ENCODE assay signal across 16 cellular contexts in genomic region chr2:173043897-173044472, GRCh38.
"Had no signal": no experiment of that assay in that cellular context is flagged by ENCODE, and none has a peak within 500 bp of the region (broad histone marks: within the 10 kb centered on the region; RNA-seq: fewer than 3 reads in every experiment).

No MANE protein-coding gene starts in this region.

- H3K9me3 Mint-ChIP-seq: activated CD4-positive, alpha-beta memory T cell treated with anti-CD3 and anti-CD28 coated beads for 36 hours; activated T-cell treated with anti-CD3 and anti-CD28 coated beads, Interleukin-2, amount 50 U/mL, for 4 hours; endodermal cell; neural crest cell; stimulated activated effector memory CD8-positive, alpha-beta T cell treated with anti-CD3 and anti-CD28 coated beads, Interleukin-12 subunit alpha, Interleukin-12 subunit beta, amount 100 ng/mL, for 72 hours had no signal

- H3K4me3 ChIP-seq: ovary, tibial artery, vagina had no signal

- H3K9me3 ChIP-seq: ovary, tibial artery, vagina had no signal

- H3K27me3 ChIP-seq: ovary, tibial artery, vagina had no signal

- H3K27ac ChIP-seq: tibial artery, vagina had no signal

- DNase-seq: activated CD4-positive, alpha-beta memory T cell treated with anti-CD3 and anti-CD28 coated beads for 36 hours; activated gamma-delta T cell; activated T-cell treated with anti-CD3 and anti-CD28 coated beads, Interleukin-2, amount 50 U/mL, for 4 hours; cerebellar nuclear complex; dermis blood vessel endothelial cell; endodermal cell; erythroblast; mesenchymal stem cell; ovary; retina had no signal

- ATAC-seq: activated T-cell treated with anti-CD3 and anti-CD28 coated beads, Interleukin-2, amount 50 U/mL, for 4 hours; stimulated activated effector memory CD8-positive, alpha-beta T cell treated with anti-CD3 and anti-CD28 coated beads, Interleukin-12 subunit alpha, Interleukin-12 subunit beta, amount 100 ng/mL, for 72 hours had no signal

- H3K27ac Mint-ChIP-seq: activated CD4-positive, alpha-beta memory T cell treated with anti-CD3 and anti-CD28 coated beads for 36 hours; activated naive CD8-positive, alpha-beta T cell; brain; endodermal cell; stimulated activated effector memory CD8-positive, alpha-beta T cell treated with anti-CD3 and anti-CD28 coated beads, Interleukin-12 subunit alpha, Interleukin-12 subunit beta, amount 100 ng/mL, for 72 hours had no signal

- H3K36me3 Mint-ChIP-seq: activated CD4-positive, alpha-beta memory T cell treated with anti-CD3 and anti-CD28 coated beads for 36 hours; activated naive CD8-positive, alpha-beta T cell; brain; stimulated activated effector memory CD8-positive, alpha-beta T cell treated with anti-CD3 and anti-CD28 coated beads, Interleukin-12 subunit alpha, Interleukin-12 subunit beta, amount 100 ng/mL, for 72 hours had no signal

- H3K36me3 ChIP-seq: ovary, tibial artery, vagina had no signal

- H3K27me3 Mint-ChIP-seq: activated naive CD8-positive, alpha-beta T cell had no signal

- H3K4me3 Mint-ChIP-seq: activated CD4-positive, alpha-beta memory T cell treated with anti-CD3 and anti-CD28 coated beads for 36 hours; activated naive CD8-positive, alpha-beta T cell; activated T-cell treated with anti-CD3 and anti-CD28 coated beads, Interleukin-2, amount 50 U/mL, for 4 hours; brain; endodermal cell; neural crest cell; stimulated activated effector memory CD8-positive, alpha-beta T cell treated with anti-CD3 and anti-CD28 coated beads, Interleukin-12 subunit alpha, Interleukin-12 subunit beta, amount 100 ng/mL, for 72 hours had no signal
